ENCODE assay signal across 14 cellular contexts in genomic region chr6:11869656-11870340, GRCh38.
A peak's percentile ranks its signal among the peaks of the same experiment; 100 is the strongest.
DNase-seq lines count a peak whose midpoint lies in the region; ATAC-seq, FAIRE-seq and TF ChIP-seq lines count a peak whose summit lies in the region.
"Had no signal": no experiment of that assay in that cellular context is flagged by ENCODE, and none has a peak within 500 bp of the region (broad histone marks: within the 10 kb centered on the region; RNA-seq: fewer than 3 reads in every experiment).

No MANE protein-coding gene starts in this region.

- H3F3A ChIP-seq in SK-N-SH (replicated peaks; ENCODE audit: insufficient read depth): no peaks in the 10 kb centered on the region

- no peaks in the 10 kb centered on the region for H3K79me2 ChIP-seq in SK-N-SH (ENCODE audit: insufficient read depth)

- ATAC-seq in pancreas (peak; percentile 79 to 94 (median 88)), HG03139 (IDR thresholded peaks at IDR 0.05; ENCODE audit: unreplicated experiment) (no peak), HG02938 (IDR thresholded peaks at IDR 0.05; ENCODE audit: unreplicated experiment) (no peak)
- ATAC-seq: effector memory CD8-positive, alpha-beta T cell had no signal

- peaks cover 3% of the 10 kb centered on the region for H3K27me3 Mint-ChIP-seq in activated CD4-positive, alpha-beta memory T cell treated with anti-CD3 and anti-CD28 coated beads, Interleukin-2, amount 10 ng/mL, durations not matched to agents 7 days and 5 days

- peaks cover 6% of the 10 kb centered on the region for H3K9me3 Mint-ChIP-seq in activated CD4-positive, alpha-beta memory T cell treated with anti-CD3 and anti-CD28 coated beads, Interleukin-2, amount 10 ng/mL, durations not matched to agents 7 days and 5 days
- H3K9me3 Mint-ChIP-seq: effector memory CD8-positive, alpha-beta T cell had no signal

- CTCF ChIA-PET in SK-N-SH (lab: Yijun Ruan, JAX): no interaction called here
- CTCF ChIA-PET in activated CD4-positive, alpha-beta memory T cell treated with anti-CD3 and anti-CD28 coated beads, Interleukin-2, amount 10 ng/mL, durations not matched to agents 7 days and 5 days (lab: Charles Lee): no interaction called here

- H3K4me1 Mint-ChIP-seq in activated CD4-positive, alpha-beta memory T cell treated with anti-CD3 and anti-CD28 coated beads, Interleukin-2, amount 10 ng/mL, durations not matched to agents 7 days and 5 days: no peaks in the 10 kb centered on the region
- H3K4me1 Mint-ChIP-seq: naive B cell had no signal

- 42% methylated on average over 8 of the region's 8 CpGs for WGBS in SK-N-SH (ENCODE audit: low lambda C conversion rate)
- 34 to 39% methylated on average over 8 of the region's 8 CpGs for WGBS in pancreas, 2 donors

- H3K36me3 Mint-ChIP-seq in activated CD4-positive, alpha-beta memory T cell treated with anti-CD3 and anti-CD28 coated beads, Interleukin-2, amount 10 ng/mL, durations not matched to agents 7 days and 5 days (ENCODE audit: low read depth): no peaks in the 10 kb centered on the region
- H3K36me3 Mint-ChIP-seq: naive B cell had no signal

- no peak for FAIRE-seq in pancreas (lab: Jason Lieb, UNC)
- FAIRE-seq: D721Med had no signal

- peak overlapping the region; percentile 35; the same call in 1 of the 2 replicates for H2AFZ ChIP-seq in SK-N-SH (ENCODE audit: low read depth)

- intact Hi-C loops in pancreas (cut with DNase I): no loop called here

- H3K4me1 ChIP-seq in SK-N-SH (ENCODE audit: control insufficient read depth in 1 of 2, insufficient read depth in 2 of 2, low read depth in 1 of 2, low read length in 1 of 2) (0 out of 4 replicates have a peak, but pooled peaks cover 0 to 7% of the 10 kb centered on the region in 2 experiments), pancreas (peaks cover 8 to 14% (median 11%) of the 10 kb centered on the region in 3 donors)

- no peak overlapping the region for H3K9ac ChIP-seq in SK-N-SH

- no peaks in the 10 kb centered on the region for H4K20me1 ChIP-seq in SK-N-SH (ENCODE audit: insufficient read depth)

- no peak overlapping the region; the same call in 1 of the 2 replicates for H3K4me2 ChIP-seq in SK-N-SH

- DNase-seq in GM04504 (ENCODE audit: low read depth): peak; percentile 19
- DNase-seq in SK-N-SH: no peak
- peak; percentile 46 for DNase-seq in fibroblast of the conjunctiva (ENCODE audit: low read depth)
- DNase-seq in pancreas: peak; percentile 53 to 73 (median 59)
- no peak for DNase-seq in activated CD4-positive, CD25-positive, alpha-beta regulatory T cell (lab: John Stamatoyannopoulos, UW)
- DNase-seq in activated CD4-positive, alpha-beta memory T cell treated with anti-CD3 and anti-CD28 coated beads, Interleukin-2, amount 10 ng/mL, durations not matched to agents 7 days and 5 days: no peak
- DNase-seq: activated CD4-positive, alpha-beta T cell treated with anti-CD3 and anti-CD28 coated beads, Interleukin-2, amount 50 U/mL, for 48 hours; activated naive CD4-positive, alpha-beta T cell treated with anti-CD3 and anti-CD28 coated beads, Interleukin-2, amount 50 U/mL, for 16 hours; effector memory CD8-positive, alpha-beta T cell; naive B cell; NCI-H1417 treated with DMSO at 0.1 percent for 48 hours had no signal

- TF ChIP-seq CTCF in SK-N-SH (IDR thresholded peaks at IDR 0.05) (no peak), pancreas (IDR thresholded peaks at IDR 0.05) (no peak)

- POLR2A ChIA-PET in SK-N-SH (lab: Yijun Ruan, JAX): no interaction called here
- POLR2A ChIA-PET in activated CD4-positive, alpha-beta memory T cell treated with anti-CD3 and anti-CD28 coated beads, Interleukin-2, amount 10 ng/mL, durations not matched to agents 7 days and 5 days (lab: Charles Lee): no interaction called here

- H3K4me3 ChIP-seq in SK-N-SH (ENCODE audit: low read depth in 2 of 2, low read length in 1 of 2): no peak overlapping the region
- H3K4me3 ChIP-seq in pancreas: no peak overlapping the region

- peak in 1 of 2 experiments; percentile 65; a peak in 1 of 4 replicates for TF ChIP-seq EP300 in SK-N-SH (IDR thresholded peaks at IDR 0.05; ENCODE audit: borderline replicate concordance in 1 of 2, low read depth in 1 of 2, low read length in 1 of 2)

- no peak overlapping the region for H3K27ac Mint-ChIP-seq in activated CD4-positive, alpha-beta memory T cell treated with anti-CD3 and anti-CD28 coated beads, Interleukin-2, amount 10 ng/mL, durations not matched to agents 7 days and 5 days
- H3K27ac Mint-ChIP-seq: effector memory CD8-positive, alpha-beta T cell; naive B cell had no signal

- no peak overlapping the region for H3K4me3 Mint-ChIP-seq in activated CD4-positive, alpha-beta memory T cell treated with anti-CD3 and anti-CD28 coated beads, Interleukin-2, amount 10 ng/mL, durations not matched to agents 7 days and 5 days
- H3K4me3 Mint-ChIP-seq: effector memory CD8-positive, alpha-beta T cell; naive B cell had no signal

- H3K9me2 ChIP-seq in SK-N-SH: no peaks in the 10 kb centered on the region

- H3K36me3 ChIP-seq in SK-N-SH (replicated peaks in 1 of 2; ENCODE audit: control insufficient read depth in 1 of 2, insufficient read depth in 2 of 2, low read length in 1 of 2) (no peaks in the 10 kb centered on the region), pancreas (no peaks in the 10 kb centered on the region)

- peak overlapping the region; percentile 43; a peak in 3 of 4 replicates for H3K27ac ChIP-seq in SK-N-SH (ENCODE audit: low read depth in 2 of 2, low read length in 1 of 2)
- peak overlapping the region in 2 of 4 donors; percentile 25 to 42 for H3K27ac ChIP-seq in pancreas

- H3K9me3 ChIP-seq in SK-N-SH (no peaks in the 10 kb centered on the region), pancreas (no peaks in the 10 kb centered on the region)

- H3K27me3 ChIP-seq in SK-N-SH (ENCODE audit: insufficient read depth): no peaks in the 10 kb centered on the region
- H3K27me3 ChIP-seq in pancreas: no peaks in the 10 kb centered on the region

- no peak for TF ChIP-seq RAD21 in SK-N-SH (IDR thresholded peaks at IDR 0.05; ENCODE audit: low read length)

TF ChIP-seq in SK-N-SH, 30 proteins besides CTCF, POLR2A, EP300 and RAD21 (continues in another document):
- TF ChIP-seq IRF3 (IDR thresholded peaks at IDR 0.05; ENCODE audit: low read depth, low read length): no peak
- TF ChIP-seq JUND (IDR thresholded peaks at IDR 0.05): no peak
- TF ChIP-seq TAF1 (IDR thresholded peaks at IDR 0.05; ENCODE audit: borderline replicate concordance, low read depth, low read length): no peak
- peak; percentile 45; the same call in 1 of the 2 replicates for TF ChIP-seq TEAD4 (IDR thresholded peaks at IDR 0.05; ENCODE audit: borderline replicate concordance, insufficient read depth)
- TF ChIP-seq SMC3 (IDR thresholded peaks at IDR 0.05; ENCODE audit: low read depth, low read length): no peak
- TF ChIP-seq NFIC (IDR thresholded peaks at IDR 0.05; ENCODE audit: borderline replicate concordance): peak; percentile 83
- TF ChIP-seq FOXM1 (IDR thresholded peaks at IDR 0.05; ENCODE audit: low read depth): no peak
- TF ChIP-seq REST (IDR thresholded peaks at IDR 0.05; ENCODE audit: low read depth, low read length): no peak
- TF ChIP-seq PBX3 (IDR thresholded peaks at IDR 0.05): peak; percentile 63
- peak; percentile 61 for TF ChIP-seq TCF12 (IDR thresholded peaks at IDR 0.05)
- no peak for TF ChIP-seq YY1 (IDR thresholded peaks at IDR 0.05; ENCODE audit: low read depth)
- no peak for TF ChIP-seq FOSL2 (IDR thresholded peaks at IDR 0.05; ENCODE audit: borderline replicate concordance, low read depth)
- no peak for TF ChIP-seq MEF2A (IDR thresholded peaks at IDR 0.05; ENCODE audit: borderline replicate concordance, low read depth)
- TF ChIP-seq FOXJ3 (CRISPR knock-in tag; IDR thresholded peaks at IDR 0.05): no peak

Comparison
In these comparisons a context has a peak if more than half of its experiments do, and no peak if none do; other contexts are left out.
1. DNase-seq: peak in GM04504 (single experiment), fibroblast of the conjunctiva (single experiment) and pancreas (6 of 6); none in SK-N-SH (single experiment), activated CD4-positive, CD25-positive, alpha-beta regulatory T cell (0 of 4) and activated CD4-positive, alpha-beta memory T cell treated with anti-CD3 and anti-CD28 coated beads, Interleukin-2, amount 10 ng/mL, durations not matched to agents 7 days and 5 days (single experiment).
2. ATAC-seq: peak in pancreas (4 of 4); none in HG03139 (single experiment) and HG02938 (single experiment).